In genomic region chr1:183970516-183971300, GRCh38 we compare ENCODE assay signal across 22 cellular contexts.
DNase-seq lines count a peak whose midpoint lies in the region; FAIRE-seq and TF ChIP-seq lines count a peak whose summit lies in the region.
"Had no signal": no experiment of that assay in that cellular context is flagged by ENCODE, and none has a peak within 500 bp of the region (broad histone marks: within the 10 kb centered on the region; RNA-seq: fewer than 3 reads in every experiment).

No MANE protein-coding gene starts in this region.

- H3K36me3 ChIP-seq in endothelial cell of umbilical vein (ENCODE audit: control insufficient read depth in 2 of 2, extremely low read depth in 1 of 2, insufficient read depth in 2 of 2, low read length in 2 of 2) (no peaks in the 10 kb centered on the region), osteoblast (ENCODE audit: insufficient read depth, low read length) (no peaks in the 10 kb centered on the region)

- H4K20me1 ChIP-seq in endothelial cell of umbilical vein (replicated peaks; ENCODE audit: control insufficient read depth, extremely low read depth, insufficient read depth, low read length) = no peaks in the 10 kb centered on the region
- no peaks in the 10 kb centered on the region for H4K20me1 ChIP-seq in osteoblast (ENCODE audit: insufficient read depth, low read length)
- H4K20me1 ChIP-seq: BLaER1 treated with 17β-estradiol and CSF1 and Interleukin-3, amounts not matched to agents 10 nM and 100 nM had no signal

- H3K4me2 ChIP-seq in endothelial cell of umbilical vein (ENCODE audit: insufficient read depth, low read length) (no peak overlapping the region), osteoblast (ENCODE audit: insufficient read depth, low read length) (no peak overlapping the region)
- H3K4me2 ChIP-seq: A549; BLaER1 treated with 17β-estradiol and CSF1 and Interleukin-3, amounts not matched to agents 10 nM and 100 nM had no signal

- H2AFZ ChIP-seq in endothelial cell of umbilical vein (ENCODE audit: low read depth, low read length) (no peak overlapping the region), osteoblast (ENCODE audit: low read length) (no peak overlapping the region)

- no peak overlapping the region for H3K9ac ChIP-seq in endothelial cell of umbilical vein (replicated peaks; ENCODE audit: extremely low read depth, insufficient read depth, low read length)
- H3K9ac ChIP-seq: BLaER1 treated with 17β-estradiol and CSF1 and Interleukin-3, amounts not matched to agents 10 nM and 100 nM had no signal

- no peak for TF ChIP-seq POLR2A in endothelial cell of umbilical vein (IDR thresholded peaks at IDR 0.05; ENCODE audit: low read depth, low read length)

- CTCF ChIA-PET in endothelial cell of umbilical vein (lab: Charles Lee) = interaction anchor here (1.0 kb wide), 1 partner anchor 27 kb away, joined by 3 read pairs; no protein-coding TSS in a partner anchor

- POLR2A ChIA-PET in endothelial cell of umbilical vein (lab: Charles Lee) = no interaction called here

- DNase-seq in HT1080 (ENCODE audit: low read depth) = peak; percentile 23
- peak; percentile 35 for DNase-seq in amniotic epithelial cell (ENCODE audit: low read depth)
- DNase-seq in endothelial cell of umbilical vein (ENCODE audit: low read depth, low spot score) = peak; percentile 74
- DNase-seq in osteoblast (ENCODE audit: insufficient read length, low spot score, missing footprints) = peak; percentile 63
- no peak for DNase-seq in DMS 273 (lab: John Stamatoyannopoulos, UW; ENCODE audit: unreplicated experiment)
- DNase-seq in stimulated activated CD4-positive, alpha-beta T cell treated with anti-CD3 and anti-CD28 coated beads, Interleukin-12 subunit alpha, Interleukin-12 subunit beta, amount 100 ng/mL, for 4 hours = no peak
- no peak for DNase-seq in hypothalamus (lab: John Stamatoyannopoulos, UW)
- no peak for DNase-seq in HuH-7.5 (ENCODE audit: low spot score)
- DNase-seq: Calu3; CD8-positive, alpha-beta T cell; KG1; MV-4-11; NCI-H1694 treated with DMSO at 0.1 percent for 48 hours; NCI-H510A treated with DMSO at 0.1 percent for 48 hours; NCI-H774; OCI-M1; SIG-M5 had no signal

- intact Hi-C loops in endothelial cell of umbilical vein (cut with micrococcal nuclease) = loop anchor here (10.0 kb wide), 1 partner anchor 596 kb away; no protein-coding TSS in a partner anchor

- no peak for FAIRE-seq in endothelial cell of umbilical vein (lab: Jason Lieb, UNC)
- FAIRE-seq: A549, GM12892, H1 had no signal

- BruUV-seq in endothelial cell of umbilical vein (replicated peaks; lab: Mats Ljungman, UMichigan) = no TSS peak

- H3K4me1 ChIP-seq in endothelial cell of umbilical vein (ENCODE audit: control insufficient read depth, extremely low read depth, insufficient read depth, low read length) (no peaks in the 10 kb centered on the region), osteoblast (ENCODE audit: insufficient read depth, low read length) (no peaks in the 10 kb centered on the region)
- H3K4me1 ChIP-seq: A549 had no signal

- dilution Hi-C loops in endothelial cell of umbilical vein (cut with MboI; ENCODE audit: extremely low pct_ligation_motif_present, low sequenced_read_pairs) = no loop called here

- H3K79me2 ChIP-seq in endothelial cell of umbilical vein (ENCODE audit: control insufficient read depth, insufficient read depth, low read length) = no peaks in the 10 kb centered on the region
- H3K79me2 ChIP-seq in osteoblast (ENCODE audit: insufficient read depth, low read length) = no peaks in the 10 kb centered on the region

- no peak overlapping the region for H3K4me3 ChIP-seq in endothelial cell of umbilical vein (replicated peaks in 1 of 3; ENCODE audit: insufficient read depth in 1 of 3, low read depth in 1 of 3, low read length in 3 of 3)
- no peak overlapping the region for H3K4me3 ChIP-seq in osteoblast (ENCODE audit: insufficient read depth, low read length)
- H3K4me3 ChIP-seq: A549; BLaER1 treated with 17β-estradiol and CSF1 and Interleukin-3, amounts not matched to agents 10 nM and 100 nM had no signal

- H3K9me3 ChIP-seq in endothelial cell of umbilical vein (replicated peaks; ENCODE audit: control insufficient read depth, insufficient read depth, low read length) (no peaks in the 10 kb centered on the region), osteoblast (ENCODE audit: low read depth, low read length) (no peaks in the 10 kb centered on the region)
- H3K9me3 ChIP-seq: A549; BLaER1 treated with 17β-estradiol and CSF1 and Interleukin-3, amounts not matched to agents 10 nM and 100 nM had no signal

- H3K27me3 ChIP-seq in endothelial cell of umbilical vein (ENCODE audit: control insufficient read depth in 2 of 2, insufficient read depth in 2 of 2, low read length in 2 of 2) (peaks cover 0 to 2% of the 10 kb centered on the region in 2 experiments), osteoblast (ENCODE audit: insufficient read depth, low read length) (no peaks in the 10 kb centered on the region)
- H3K27me3 ChIP-seq: BLaER1 treated with 17β-estradiol and CSF1 and Interleukin-3, amounts not matched to agents 10 nM and 100 nM had no signal

- H3K27ac ChIP-seq in endothelial cell of umbilical vein (ENCODE audit: insufficient read depth, low read depth, low read length) (no peak overlapping the region), osteoblast (ENCODE audit: low read depth, low read length) (no peak overlapping the region)
- H3K27ac ChIP-seq: A549; BLaER1 treated with 17β-estradiol and CSF1 and Interleukin-3, amounts not matched to agents 10 nM and 100 nM; RWPE1 had no signal

- H3K9me1 ChIP-seq in endothelial cell of umbilical vein (replicated peaks; ENCODE audit: control insufficient read depth, extremely low read depth, insufficient read depth, low read length) = no peaks in the 10 kb centered on the region

- no peak for TF ChIP-seq CTCF in endothelial cell of umbilical vein (IDR thresholded peaks at IDR 0.05; ENCODE audit: extremely low read depth in 1 of 2, insufficient read depth in 1 of 2, low read depth in 1 of 2, low read length in 2 of 2)
- no peak for TF ChIP-seq CTCF in osteoblast (IDR thresholded peaks at IDR 0.05; ENCODE audit: extremely low read depth, low read depth, low read length)

TF ChIP-seq in endothelial cell of umbilical vein, 7 proteins besides CTCF, POLR2A, EP300 and RAD21:
- TF ChIP-seq JUN (IDR thresholded peaks at IDR 0.05; ENCODE audit: borderline replicate concordance, insufficient read depth, insufficient read length, low read depth) (peak; percentile 10), FOS (IDR thresholded peaks at IDR 0.05; ENCODE audit: borderline replicate concordance, insufficient read depth, low read length) (peak; percentile 40), MYC (IDR thresholded peaks at IDR 0.05; ENCODE audit: low read depth, low read length) (no peak)

Comparison
In these comparisons a context has a peak if more than half of its experiments do, and no peak if none do; other contexts are left out.
1. DNase-seq: peak in HT1080 (single experiment), amniotic epithelial cell (single experiment), endothelial cell of umbilical vein (single experiment) and osteoblast (single experiment); none in DMS 273 (single experiment), stimulated activated CD4-positive, alpha-beta T cell treated with anti-CD3 and anti-CD28 coated beads, Interleukin-12 subunit alpha, Interleukin-12 subunit beta, amount 100 ng/mL, for 4 hours (single experiment), hypothalamus (0 of 51) and HuH-7.5 (single experiment).